Comparison of ENCODE assay signal across 8 cellular contexts in the genomic region with DNA sequence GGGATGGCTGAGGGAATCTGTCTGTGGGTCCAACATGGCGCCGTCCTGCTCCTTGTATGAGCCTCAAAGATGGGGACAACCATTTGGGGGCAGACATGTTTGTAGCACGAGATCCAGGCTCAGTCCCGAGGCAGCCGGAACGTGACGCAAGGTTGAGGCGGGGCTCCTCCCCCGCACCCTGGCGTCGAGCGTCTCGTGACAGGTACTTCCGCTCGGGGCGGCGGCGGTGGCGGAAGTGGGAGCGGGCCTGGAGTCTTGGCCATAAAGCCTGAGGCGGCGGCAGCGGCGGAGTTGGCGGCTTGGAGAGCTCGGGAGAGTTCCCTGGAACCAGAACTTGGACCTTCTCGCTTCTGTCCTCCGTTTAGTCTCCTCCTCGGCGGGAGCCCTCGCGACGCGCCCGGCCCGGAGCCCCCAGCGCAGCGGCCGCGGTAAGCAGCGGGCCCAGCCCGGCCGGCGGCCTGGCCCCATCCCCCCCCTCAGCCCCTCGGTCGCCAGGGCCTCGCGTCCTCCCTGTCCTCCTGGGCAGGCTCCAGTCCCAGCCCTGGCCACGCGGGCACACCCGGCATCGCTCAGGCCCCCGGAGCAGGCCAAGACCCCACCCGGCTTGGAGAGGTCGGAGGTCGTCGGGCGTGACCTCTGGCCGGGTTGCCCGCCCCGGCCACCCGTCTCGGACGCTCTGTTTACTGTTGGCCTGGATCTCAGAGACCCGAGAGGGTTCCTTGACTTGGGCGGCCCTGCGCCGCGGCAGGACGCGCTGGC. TPM values are rescaled to one million over a fixed set of nuclear protein-coding genes. Genes with fewer than 3 reads are reported as not detected.
DNase-seq lines count a peak whose midpoint lies in the region; ATAC-seq, FAIRE-seq and TF ChIP-seq lines count a peak whose summit lies in the region.

Gene RAB7A (plus strand): TSS at position 252 of the 759 bp plus-strand sequence. CDS start 69,185 bp downstream, outside the sequence.

- BruUV-seq in OCI-LY7 (replicated peaks; lab: Mats Ljungman, UMichigan) (no TSS peak), endothelial cell of umbilical vein (replicated peaks; lab: Mats Ljungman, UMichigan) (no TSS peak)

- H4K20me1 ChIP-seq in OCI-LY7 (ENCODE audit: insufficient read depth, low read length): peaks cover 29% of the 10 kb centered on the region
- H4K20me1 ChIP-seq in endothelial cell of umbilical vein (replicated peaks; ENCODE audit: control insufficient read depth, extremely low read depth, insufficient read depth, low read length): peaks cover 24% of the 10 kb centered on the region

- TF ChIP-seq POLR2A in endothelial cell of umbilical vein (IDR thresholded peaks at IDR 0.05; ENCODE audit: low read depth, low read length): peak; percentile 90

- H3K9me2 ChIP-seq in OCI-LY7 (ENCODE audit: insufficient read depth, low read length): no peaks in the 10 kb centered on the region

- no peak for TF ChIP-seq CTCF in D721Med (IDR thresholded peaks at IDR 0.05; ENCODE audit: insufficient read depth, missing control alignments)
- TF ChIP-seq CTCF in OCI-LY7 (conservative IDR thresholded peaks at IDR 0.05; ENCODE audit: low read length): no peak
- TF ChIP-seq CTCF in endothelial cell of umbilical vein (IDR thresholded peaks at IDR 0.05; ENCODE audit: extremely low read depth in 1 of 2, insufficient read depth in 1 of 2, low read depth in 1 of 2, low read length in 2 of 2): no peak

- H3K9ac ChIP-seq in endothelial cell of umbilical vein (replicated peaks; ENCODE audit: extremely low read depth, insufficient read depth, low read length): peak within 1 kb of the TSS; percentile 98

- H3K9me3 ChIP-seq in OCI-LY7 (ENCODE audit: low read length) (no peaks in the 10 kb centered on the region), endothelial cell of umbilical vein (replicated peaks; ENCODE audit: control insufficient read depth, insufficient read depth, low read length) (no peaks in the 10 kb centered on the region)

- H3K4me2 ChIP-seq in OCI-LY7 (ENCODE audit: low read length) (peak within 1 kb of the TSS; percentile 99), endothelial cell of umbilical vein (ENCODE audit: insufficient read depth, low read length) (peak within 1 kb of the TSS; percentile 87)

- H3K36me3 ChIP-seq in OCI-LY7 (ENCODE audit: insufficient read depth, low read length): peaks cover 16% of the 10 kb centered on the region; the same call in 1 of the 2 replicates
- peaks cover 0 to 2% of the 10 kb centered on the region in 2 experiments for H3K36me3 ChIP-seq in endothelial cell of umbilical vein (ENCODE audit: control insufficient read depth in 2 of 2, extremely low read depth in 1 of 2, insufficient read depth in 2 of 2, low read length in 2 of 2)

- ATAC-seq in GM21526 (IDR thresholded peaks at IDR 0.05; ENCODE audit: low FRiP score, unreplicated experiment): peak; percentile 91

- H3K27ac ChIP-seq in OCI-LY7 (ENCODE audit: low read depth, low read length, poor library complexity, severe bottlenecking): peak within 1 kb of the TSS; percentile 7
- peak within 1 kb of the TSS; percentile 90 for H3K27ac ChIP-seq in endothelial cell of umbilical vein (ENCODE audit: insufficient read depth, low read depth, low read length)

- peaks cover 27% of the 10 kb centered on the region for H3K4me1 ChIP-seq in OCI-LY7 (ENCODE audit: insufficient read depth, low read length, poor library complexity, severe bottlenecking)
- peaks cover 18% of the 10 kb centered on the region for H3K4me1 ChIP-seq in endothelial cell of umbilical vein (ENCODE audit: control insufficient read depth, extremely low read depth, insufficient read depth, low read length)

- CTCF ChIA-PET in OCI-LY7 (lab: Charles Lee; ENCODE audit: unreplicated experiment) (interaction anchor here (1.2 kb wide), 1 partner anchor 46 kb away, joined by 4 read pairs; no protein-coding TSS in a partner anchor), endothelial cell of umbilical vein (lab: Charles Lee) (interaction anchor here (1.7 to 4.2 kb wide), 3 partner anchors 45 to 108 kb away, joined by 4 to 22 read pairs (median 13); no protein-coding TSS in a partner anchor)

- H3K4me3 ChIP-seq in OCI-LY7 (ENCODE audit: low read depth, low read length, poor library complexity, severe bottlenecking) (peak within 1 kb of the TSS; percentile 93), endothelial cell of umbilical vein (replicated peaks in 1 of 3; ENCODE audit: insufficient read depth in 1 of 3, low read depth in 1 of 3, low read length in 3 of 3) (peak within 1 kb of the TSS; percentile 53 to 89 (median 84))

- dilution Hi-C loops in endothelial cell of umbilical vein (cut with MboI; ENCODE audit: extremely low pct_ligation_motif_present, low sequenced_read_pairs): no loop called here

- POLR2A ChIA-PET in OCI-LY7 (lab: Charles Lee) (interaction anchor here (0.6 to 1.2 kb wide), 4 partner anchors 8 to 153 kb away, joined by 3 to 6 read pairs (median 4); partner anchors contain the start of gene ACAD9), endothelial cell of umbilical vein (lab: Charles Lee) (no interaction called here)

- no peaks in the 10 kb centered on the region for H3K9me1 ChIP-seq in endothelial cell of umbilical vein (replicated peaks; ENCODE audit: control insufficient read depth, extremely low read depth, insufficient read depth, low read length)

- H3K79me2 ChIP-seq in OCI-LY7 (ENCODE audit: insufficient read depth, low read depth, low read length) (peaks cover 51% of the 10 kb centered on the region), endothelial cell of umbilical vein (ENCODE audit: control insufficient read depth, insufficient read depth, low read length) (peaks cover 50% of the 10 kb centered on the region)

- H3K27me3 ChIP-seq in endothelial cell of umbilical vein (ENCODE audit: control insufficient read depth in 2 of 2, insufficient read depth in 2 of 2, low read length in 2 of 2): peaks cover 6 to 7% of the 10 kb centered on the region in 2 experiments

- H2AFZ ChIP-seq in OCI-LY7 (ENCODE audit: low read length) (peak within 1 kb of the TSS; percentile 99), endothelial cell of umbilical vein (ENCODE audit: low read depth, low read length) (peak within 1 kb of the TSS; percentile 68)

- no peak for FAIRE-seq in D721Med (lab: Jason Lieb, UNC)
- peak; percentile 100 for FAIRE-seq in endothelial cell of umbilical vein (lab: Jason Lieb, UNC)

- DNase-seq in D721Med (ENCODE audit: insufficient read length, low spot score): peak; percentile 90
- peak; percentile 98 for DNase-seq in HuH-7.5 (ENCODE audit: low spot score)
- DNase-seq in OCI-LY7 (ENCODE audit: low spot score): peak; percentile 98
- peak; percentile 92 for DNase-seq in activated T-cell treated with anti-CD3 and anti-CD28 coated beads for 1 hour (ENCODE audit: low read depth)
- DNase-seq in endothelial cell of umbilical vein (ENCODE audit: low read depth, low spot score): peak; percentile 99
- peak; percentile 98 for DNase-seq in middle frontal gyrus (ENCODE audit: extremely low spot score, low spot score)
- peak; percentile 95 for DNase-seq in stimulated activated CD8-positive, alpha-beta memory T cell treated with anti-CD3 and anti-CD28 coated beads, Interleukin-2, amount 100 ng/mL, for 48 hours (ENCODE audit: low read depth in 2 of 2)

- intact Hi-C loops in OCI-LY7 (cut with micrococcal nuclease; ENCODE audit: unreplicated experiment): loop anchor here (1.0 kb wide), 1 partner anchor 46 kb away; no protein-coding TSS in a partner anchor
- intact Hi-C loops in endothelial cell of umbilical vein (cut with micrococcal nuclease): loop anchor here (1.0 to 5.0 kb wide), 4 partner anchors 27 to 151 kb away; partner anchors contain the start of gene ACAD9

TF ChIP-seq in endothelial cell of umbilical vein, 7 proteins besides CTCF, POLR2A, EP300 and RAD21:
- no peak for TF ChIP-seq JUN (IDR thresholded peaks at IDR 0.05; ENCODE audit: borderline replicate concordance, insufficient read depth, insufficient read length, low read depth)
- TF ChIP-seq MYC (IDR thresholded peaks at IDR 0.05; ENCODE audit: low read depth, low read length): peak; percentile 43
- TF ChIP-seq FOS (IDR thresholded peaks at IDR 0.05; ENCODE audit: borderline replicate concordance, insufficient read depth, low read length): no peak
- TF ChIP-seq EZH2 (IDR thresholded peaks at IDR 0.05; ENCODE audit: borderline replicate concordance, low read depth, low read length, severe bottlenecking): no peak
- peak; percentile 84 for TF ChIP-seq POLR2AphosphoS5 (IDR thresholded peaks at IDR 0.05; ENCODE audit: insufficient read depth, low read depth, low read length)
- no peak for TF ChIP-seq GATA2 (IDR thresholded peaks at IDR 0.05; ENCODE audit: insufficient read depth, insufficient read length, low read depth, low read length)
- peak; percentile 89 for TF ChIP-seq MAX (IDR thresholded peaks at IDR 0.05; ENCODE audit: insufficient read depth, insufficient read length)

RNA-seq across cellular contexts. Expression of gene RAB7A, which starts in this region (rescaled TPM):
- total RNA-seq in OCI-LY7 (2014; rRNA removed; shearing (Covaris generic)): 24.5 and 30.1 TPM in 2 replicates
- total RNA-seq in OCI-LY7 (2022): 129 and 143 TPM in 2 replicates
- total RNA-seq in endothelial cell of umbilical vein: 249 and 262 TPM in 2 replicates
- 215 and 243 TPM in 2 replicates for polyA plus RNA-seq in endothelial cell of umbilical vein
- 263 and 305 TPM in 2 replicates for polyA plus RNA-seq in endothelial cell of umbilical vein (2011; cell fraction: cytosol; rRNA removed)
- 78.8 and 92.0 TPM in 2 replicates for polyA plus RNA-seq in endothelial cell of umbilical vein (2011; cell fraction: nucleus; rRNA removed)
- 177 and 193 TPM in 2 replicates for polyA plus RNA-seq in endothelial cell of umbilical vein (2012)
- 183 and 239 TPM in 2 replicates for polyA minus RNA-seq in endothelial cell of umbilical vein
- polyA minus RNA-seq in endothelial cell of umbilical vein (2011; cell fraction: cytosol; rRNA and poly(A)+ RNA removed): 69.8 TPM
- polyA minus RNA-seq in endothelial cell of umbilical vein (2011; cell fraction: nucleus; rRNA and poly(A)+ RNA removed): 39.2 and 58.7 TPM in 2 replicates

Comparison
In these comparisons a context has a peak if more than half of its experiments do, and no peak if none do; other contexts are left out.
1. Peak in every context shown above with its lines: DNase-seq, ATAC-seq, H3K4me3 ChIP-seq and H3K27ac ChIP-seq.